Comparison of ENCODE assay signal across 13 cellular contexts in the genomic region with DNA sequence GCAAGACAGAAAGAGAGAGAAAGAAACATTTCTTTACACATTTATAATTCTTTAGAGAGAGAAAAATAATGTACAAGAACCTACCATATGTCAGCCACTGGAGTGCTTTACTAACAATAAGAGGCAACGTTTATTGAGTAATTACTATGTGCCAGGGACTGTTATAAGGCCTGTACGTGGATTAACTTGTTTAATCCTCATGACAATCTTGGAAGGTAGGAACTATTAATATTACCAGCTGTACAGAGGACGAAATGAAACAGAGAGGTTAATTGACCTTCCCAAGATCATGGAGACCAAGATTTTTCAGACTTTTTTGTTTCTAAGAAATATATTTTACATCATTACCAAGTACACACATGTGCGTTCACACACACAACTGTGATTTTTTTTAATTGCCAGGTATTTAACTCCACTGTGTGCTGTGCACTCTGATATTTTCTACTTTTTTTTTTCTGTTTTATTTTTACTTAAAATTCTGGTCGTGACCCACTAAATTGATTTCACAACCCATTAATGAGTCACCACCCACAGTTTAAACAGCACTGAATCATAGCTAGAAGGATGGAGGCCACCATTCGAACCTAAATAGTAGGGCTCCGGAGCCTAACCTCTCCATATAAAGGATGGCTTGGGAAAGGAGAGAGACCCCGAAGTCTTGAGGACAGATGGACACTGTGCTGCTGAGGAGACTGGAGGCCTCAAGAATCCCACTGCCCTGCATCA. TPM values are rescaled to one million over a fixed set of nuclear protein-coding genes. Genes with fewer than 3 reads are reported as not detected.
DNase-seq lines count a peak whose midpoint lies in the region; ATAC-seq and TF ChIP-seq lines count a peak whose summit lies in the region.
"Had no signal": no experiment of that assay in that cellular context is flagged by ENCODE, and none has a peak within 500 bp of the region (broad histone marks: within the 10 kb centered on the region; RNA-seq: fewer than 3 reads in every experiment).

No MANE protein-coding gene starts in this region.

- H3K27ac Mint-ChIP-seq in nephron, result peak overlapping the region in 2 of 3 experiments; percentile 29 to 90
- H3K27ac Mint-ChIP-seq: naive B cell had no signal

- no peaks in the 10 kb centered on the region for H3K27me3 ChIP-seq in testis

- WGBS in testis, 2 donors, result 75 to 77% methylated on average over 8 of the region's 8 CpGs

- ATAC-seq in HG02970 (IDR thresholded peaks at IDR 0.05; ENCODE audit: low FRiP score, unreplicated experiment) (no peak), GM19351 (IDR thresholded peaks at IDR 0.05; ENCODE audit: unreplicated experiment) (no peak)

- TF ChIP-seq CTCF in cardiac fibroblast (IDR thresholded peaks at IDR 0.05; ENCODE audit: low read depth, low read length), result no peak
- TF ChIP-seq CTCF in nephron (IDR thresholded peaks at IDR 0.05; ENCODE audit: unreplicated experiment in 3 of 3), result no peak
- TF ChIP-seq CTCF in testis (IDR thresholded peaks at IDR 0.05), result no peak

- H3K27ac ChIP-seq in testis, result no peak overlapping the region

- peaks cover 5% of the 10 kb centered on the region for H3K36me3 Mint-ChIP-seq in nephron (ENCODE audit: low read depth)
- H3K36me3 Mint-ChIP-seq: activated naive CD4-positive, alpha-beta T cell treated with anti-CD3 and anti-CD28 coated beads, Interleukin-2, amount 50 U/mL, for 24 hours; naive B cell had no signal

- DNase-seq in CD1c-positive myeloid dendritic cell (ENCODE audit: extremely low spot score), result peak; percentile 35
- DNase-seq in NOMO-1 treated with DMSO at 0.1 percent for 48 hours (lab: John Stamatoyannopoulos, UW; ENCODE audit: unreplicated experiment), result peak; percentile 57
- peak; percentile 75 to 92 for DNase-seq in cardiac fibroblast (ENCODE audit: low read depth in 2 of 2)
- DNase-seq in testis, result no peak
- no peak for DNase-seq in C1 segment of cervical spinal cord (lab: John Stamatoyannopoulos, UW)
- DNase-seq: activated CD4-positive, alpha-beta T cell treated with anti-CD3 and anti-CD28 coated beads, Interleukin-2, amount 50 U/mL, for 1 hour; naive B cell; NCI-H524 treated with DMSO at 0.1 percent for 48 hours; small intestine had no signal

- H3K4me3 Mint-ChIP-seq in nephron, result no peak overlapping the region
- H3K4me3 Mint-ChIP-seq: activated naive CD4-positive, alpha-beta T cell treated with anti-CD3 and anti-CD28 coated beads, Interleukin-2, amount 50 U/mL, for 24 hours; naive B cell had no signal

- peaks cover 2% of the 10 kb centered on the region for H3K27me3 Mint-ChIP-seq in nephron (ENCODE audit: low read depth)

- no peak for TF ChIP-seq POLR2A in testis (IDR thresholded peaks at IDR 0.05)

- H3K4me1 Mint-ChIP-seq in nephron, result peaks cover 31% of the 10 kb centered on the region
- H3K4me1 Mint-ChIP-seq: activated naive CD4-positive, alpha-beta T cell treated with anti-CD3 and anti-CD28 coated beads, Interleukin-2, amount 50 U/mL, for 24 hours had no signal

- H3K4me1 ChIP-seq in testis, result peaks cover 25% of the 10 kb centered on the region

- H3K9me3 ChIP-seq in testis, result no peaks in the 10 kb centered on the region

- no peaks in the 10 kb centered on the region for H3K36me3 ChIP-seq in testis (ENCODE audit: low read depth, missing control alignments)

- H3K9me3 Mint-ChIP-seq in nephron, result no peaks in the 10 kb centered on the region
- H3K9me3 Mint-ChIP-seq: activated naive CD4-positive, alpha-beta T cell treated with anti-CD3 and anti-CD28 coated beads, Interleukin-2, amount 50 U/mL, for 24 hours; naive B cell had no signal

- H3K4me3 ChIP-seq in cardiac fibroblast (replicated peaks in 1 of 2; ENCODE audit: low read depth in 2 of 2, low read length in 2 of 2) (peak overlapping the region in 1 of 2 donors; percentile 15), testis (no peak overlapping the region)

- intact Hi-C loops in testis (cut with DNase I; ENCODE audit: low total_unique reads), result loop anchor here (5.0 kb wide), 1 partner anchor 57 kb away; no protein-coding TSS in a partner anchor

RNA-seq across cellular contexts. Expression of gene CREB3L1, which starts 21.4 kb away (rescaled TPM):
- total RNA-seq in testis, result 1 to 10 TPM; 5.2 to 8.1 TPM
- 19.2 TPM for polyA plus RNA-seq in testis (ENCODE audit: insufficient read depth, low read depth, low replicate concordance)

RNA-seq across cellular contexts. Expression of gene DGKZ, which starts 48.4 kb away (rescaled TPM):
- 100 to 1,000 TPM in 1 of 2 donors, 10 to 100 TPM in 1; 67.2 to 104 TPM for total RNA-seq in testis
- 33.8 TPM for polyA plus RNA-seq in testis (ENCODE audit: insufficient read depth, low read depth, low replicate concordance)

Comparison
In these comparisons a context has a peak if more than half of its experiments do, and no peak if none do; other contexts are left out.
1. DNase-seq: peak in CD1c-positive myeloid dendritic cell (single experiment), NOMO-1 treated with DMSO at 0.1 percent for 48 hours (single experiment) and cardiac fibroblast (2 of 2); none in testis (single experiment) and C1 segment of cervical spinal cord (0 of 14).